In the genomic region with DNA sequence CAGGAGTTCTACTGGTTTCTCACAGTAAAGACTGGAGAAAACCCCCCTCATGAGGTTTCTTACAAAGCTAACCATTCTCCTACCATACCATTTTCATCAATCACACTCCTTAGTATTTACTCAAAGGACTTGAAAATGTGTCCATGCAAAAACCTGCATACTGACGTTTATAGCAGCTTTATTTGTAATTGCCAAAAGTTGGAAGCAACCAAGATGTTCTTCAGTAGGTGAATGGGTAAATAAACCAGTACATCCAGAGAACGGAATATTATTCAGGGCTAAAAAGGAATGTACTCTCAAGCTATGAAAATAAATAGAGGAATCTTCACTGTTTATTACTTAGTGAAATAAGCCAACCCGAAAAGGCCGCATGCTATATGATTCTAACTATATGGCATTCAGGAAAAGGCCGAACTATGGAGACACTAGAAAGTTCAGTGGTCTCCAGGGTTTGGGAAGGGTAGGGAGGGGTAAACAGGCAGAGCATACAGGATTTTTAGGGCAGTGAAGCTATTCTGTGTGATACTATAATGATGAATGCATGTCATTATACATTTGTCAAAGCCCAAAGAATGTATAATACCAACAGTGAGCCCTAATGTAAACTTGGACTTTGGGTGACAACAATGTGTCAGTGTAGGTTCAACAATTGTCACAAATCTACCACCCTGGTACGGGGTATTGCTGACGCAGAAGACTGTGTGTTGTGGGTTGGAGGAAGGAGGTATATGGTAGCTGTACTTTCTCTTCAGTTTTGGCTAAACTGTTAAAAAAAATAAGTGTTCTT, we compare ENCODE assay signal across 1 cellular context.
A peak's percentile ranks its signal among the peaks of the same experiment; 100 is the strongest.
TF ChIP-seq lines count a peak whose summit lies in the region.

No MANE protein-coding gene starts in this region.

TF ChIP-seq in HepG2, 621 proteins besides CTCF, POLR2A, EP300 and RAD21 (continued from another document and continues in another):
- TF ChIP-seq, protein P1, sequence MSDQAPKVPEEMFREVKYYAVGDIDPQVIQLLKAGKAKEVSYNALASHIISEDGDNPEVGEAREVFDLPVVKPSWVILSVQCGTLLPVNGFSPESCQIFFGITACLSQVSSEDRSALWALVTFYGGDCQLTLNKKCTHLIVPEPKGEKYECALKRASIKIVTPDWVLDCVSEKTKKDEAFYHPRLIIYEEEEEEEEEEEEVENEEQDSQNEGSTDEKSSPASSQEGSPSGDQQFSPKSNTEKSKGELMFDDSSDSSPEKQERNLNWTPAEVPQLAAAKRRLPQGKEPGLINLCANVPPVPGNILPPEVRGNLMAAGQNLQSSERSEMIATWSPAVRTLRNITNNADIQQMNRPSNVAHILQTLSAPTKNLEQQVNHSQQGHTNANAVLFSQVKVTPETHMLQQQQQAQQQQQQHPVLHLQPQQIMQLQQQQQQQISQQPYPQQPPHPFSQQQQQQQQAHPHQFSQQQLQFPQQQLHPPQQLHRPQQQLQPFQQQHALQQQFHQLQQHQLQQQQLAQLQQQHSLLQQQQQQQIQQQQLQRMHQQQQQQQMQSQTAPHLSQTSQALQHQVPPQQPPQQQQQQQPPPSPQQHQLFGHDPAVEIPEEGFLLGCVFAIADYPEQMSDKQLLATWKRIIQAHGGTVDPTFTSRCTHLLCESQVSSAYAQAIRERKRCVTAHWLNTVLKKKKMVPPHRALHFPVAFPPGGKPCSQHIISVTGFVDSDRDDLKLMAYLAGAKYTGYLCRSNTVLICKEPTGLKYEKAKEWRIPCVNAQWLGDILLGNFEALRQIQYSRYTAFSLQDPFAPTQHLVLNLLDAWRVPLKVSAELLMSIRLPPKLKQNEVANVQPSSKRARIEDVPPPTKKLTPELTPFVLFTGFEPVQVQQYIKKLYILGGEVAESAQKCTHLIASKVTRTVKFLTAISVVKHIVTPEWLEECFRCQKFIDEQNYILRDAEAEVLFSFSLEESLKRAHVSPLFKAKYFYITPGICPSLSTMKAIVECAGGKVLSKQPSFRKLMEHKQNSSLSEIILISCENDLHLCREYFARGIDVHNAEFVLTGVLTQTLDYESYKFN (CRISPR knock-in tag; conservative IDR thresholded peaks at IDR 0.05), result peak; percentile 76
- TF ChIP-seq ZNF430 (CRISPR knock-in tag; IDR thresholded peaks at IDR 0.05) (no peak), ZMAT3 (CRISPR knock-in tag; conservative IDR thresholded peaks at IDR 0.05) (no peak), ZNF589 (CRISPR knock-in tag; conservative IDR thresholded peaks at IDR 0.05) (no peak), ZNF337 (CRISPR knock-in tag; IDR thresholded peaks at IDR 0.05; ENCODE audit: borderline replicate concordance, low read depth) (0 out of 2 replicates have a peak, but pooled peaks have one; percentile 41), RXRA (CRISPR knock-in tag; IDR thresholded peaks at IDR 0.05) (no peak), NPAS2 (CRISPR knock-in tag; IDR thresholded peaks at IDR 0.05; ENCODE audit: borderline replicate concordance) (no peak), ZFP36L1 (CRISPR knock-in tag; IDR thresholded peaks at IDR 0.05) (no peak), HNF4G (IDR thresholded peaks at IDR 0.05; ENCODE audit: borderline replicate concordance, low read depth, low read length) (peak; percentile 83), HNF4G (CRISPR knock-in tag; IDR thresholded peaks at IDR 0.05; ENCODE audit: borderline replicate concordance, low read depth) (no peak), ARHGAP35 (CRISPR knock-in tag; IDR thresholded peaks at IDR 0.05; ENCODE audit: borderline replicate concordance) (no peak), TBX2 (CRISPR knock-in tag; IDR thresholded peaks at IDR 0.05; ENCODE audit: borderline replicate concordance) (peak; percentile 57; the same call in 1 of the 2 replicates), GATAD2A (CRISPR knock-in tag; IDR thresholded peaks at IDR 0.05) (peak; percentile 52; the same call in 1 of the 2 replicates), NCOR1 (IDR thresholded peaks at IDR 0.05; ENCODE audit: borderline replicate concordance, low read length) (peak; percentile 45; the same call in 1 of the 2 replicates), KAT7 (CRISPR knock-in tag; IDR thresholded peaks at IDR 0.05; ENCODE audit: borderline replicate concordance) (no peak), HNF4A (CRISPR knock-in tag; IDR thresholded peaks at IDR 0.05) (peak; percentile 90), HMG20A (CRISPR knock-in tag; IDR thresholded peaks at IDR 0.05; ENCODE audit: borderline replicate concordance) (peak; percentile 70; the same call in 1 of the 2 replicates), ZSCAN25 (CRISPR knock-in tag; IDR thresholded peaks at IDR 0.05) (no peak), ARNTL (CRISPR knock-in tag; IDR thresholded peaks at IDR 0.05) (no peak), ZNF230 (CRISPR knock-in tag; IDR thresholded peaks at IDR 0.05) (no peak), ZNF460 (CRISPR knock-in tag; IDR thresholded peaks at IDR 0.05; ENCODE audit: borderline replicate concordance) (no peak), BCL6 (CRISPR knock-in tag; IDR thresholded peaks at IDR 0.05) (peak; percentile 48), ZNF605 (CRISPR knock-in tag; IDR thresholded peaks at IDR 0.05) (no peak), RARA (CRISPR knock-in tag; IDR thresholded peaks at IDR 0.05) (no peak), AKAP8 (CRISPR knock-in tag; IDR thresholded peaks at IDR 0.05) (no peak), BRD4 (CRISPR knock-in tag; IDR thresholded peaks at IDR 0.05) (no peak), CC2D1A (CRISPR knock-in tag; IDR thresholded peaks at IDR 0.05) (no peak), ZNF207 (IDR thresholded peaks at IDR 0.05; ENCODE audit: borderline replicate concordance) (no peak)
- TF ChIP-seq, protein P2, sequence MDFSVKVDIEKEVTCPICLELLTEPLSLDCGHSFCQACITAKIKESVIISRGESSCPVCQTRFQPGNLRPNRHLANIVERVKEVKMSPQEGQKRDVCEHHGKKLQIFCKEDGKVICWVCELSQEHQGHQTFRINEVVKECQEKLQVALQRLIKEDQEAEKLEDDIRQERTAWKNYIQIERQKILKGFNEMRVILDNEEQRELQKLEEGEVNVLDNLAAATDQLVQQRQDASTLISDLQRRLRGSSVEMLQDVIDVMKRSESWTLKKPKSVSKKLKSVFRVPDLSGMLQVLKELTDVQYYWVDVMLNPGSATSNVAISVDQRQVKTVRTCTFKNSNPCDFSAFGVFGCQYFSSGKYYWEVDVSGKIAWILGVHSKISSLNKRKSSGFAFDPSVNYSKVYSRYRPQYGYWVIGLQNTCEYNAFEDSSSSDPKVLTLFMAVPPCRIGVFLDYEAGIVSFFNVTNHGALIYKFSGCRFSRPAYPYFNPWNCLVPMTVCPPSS (IDR thresholded peaks at IDR 0.05), result no peak
- TF ChIP-seq, protein P3, sequence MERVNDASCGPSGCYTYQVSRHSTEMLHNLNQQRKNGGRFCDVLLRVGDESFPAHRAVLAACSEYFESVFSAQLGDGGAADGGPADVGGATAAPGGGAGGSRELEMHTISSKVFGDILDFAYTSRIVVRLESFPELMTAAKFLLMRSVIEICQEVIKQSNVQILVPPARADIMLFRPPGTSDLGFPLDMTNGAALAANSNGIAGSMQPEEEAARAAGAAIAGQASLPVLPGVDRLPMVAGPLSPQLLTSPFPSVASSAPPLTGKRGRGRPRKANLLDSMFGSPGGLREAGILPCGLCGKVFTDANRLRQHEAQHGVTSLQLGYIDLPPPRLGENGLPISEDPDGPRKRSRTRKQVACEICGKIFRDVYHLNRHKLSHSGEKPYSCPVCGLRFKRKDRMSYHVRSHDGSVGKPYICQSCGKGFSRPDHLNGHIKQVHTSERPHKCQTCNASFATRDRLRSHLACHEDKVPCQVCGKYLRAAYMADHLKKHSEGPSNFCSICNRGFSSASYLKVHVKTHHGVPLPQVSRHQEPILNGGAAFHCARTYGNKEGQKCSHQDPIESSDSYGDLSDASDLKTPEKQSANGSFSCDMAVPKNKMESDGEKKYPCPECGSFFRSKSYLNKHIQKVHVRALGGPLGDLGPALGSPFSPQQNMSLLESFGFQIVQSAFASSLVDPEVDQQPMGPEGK (CRISPR knock-in tag; IDR thresholded peaks at IDR 0.05), result 0 out of 2 replicates have a peak, but pooled peaks have one; percentile 19
- TF ChIP-seq, protein P4, sequence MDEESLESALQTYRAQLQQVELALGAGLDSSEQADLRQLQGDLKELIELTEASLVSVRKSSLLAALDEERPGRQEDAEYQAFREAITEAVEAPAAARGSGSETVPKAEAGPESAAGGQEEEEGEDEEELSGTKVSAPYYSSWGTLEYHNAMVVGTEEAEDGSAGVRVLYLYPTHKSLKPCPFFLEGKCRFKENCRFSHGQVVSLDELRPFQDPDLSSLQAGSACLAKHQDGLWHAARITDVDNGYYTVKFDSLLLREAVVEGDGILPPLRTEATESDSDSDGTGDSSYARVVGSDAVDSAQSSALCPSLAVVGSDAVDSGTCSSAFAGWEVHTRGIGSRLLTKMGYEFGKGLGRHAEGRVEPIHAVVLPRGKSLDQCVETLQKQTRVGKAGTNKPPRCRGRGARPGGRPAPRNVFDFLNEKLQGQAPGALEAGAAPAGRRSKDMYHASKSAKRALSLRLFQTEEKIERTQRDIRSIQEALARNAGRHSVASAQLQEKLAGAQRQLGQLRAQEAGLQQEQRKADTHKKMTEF (CRISPR knock-in tag; IDR thresholded peaks at IDR 0.05), result peak; percentile 42; the same call in 1 of the 2 replicates
- TF ChIP-seq, protein P5, sequence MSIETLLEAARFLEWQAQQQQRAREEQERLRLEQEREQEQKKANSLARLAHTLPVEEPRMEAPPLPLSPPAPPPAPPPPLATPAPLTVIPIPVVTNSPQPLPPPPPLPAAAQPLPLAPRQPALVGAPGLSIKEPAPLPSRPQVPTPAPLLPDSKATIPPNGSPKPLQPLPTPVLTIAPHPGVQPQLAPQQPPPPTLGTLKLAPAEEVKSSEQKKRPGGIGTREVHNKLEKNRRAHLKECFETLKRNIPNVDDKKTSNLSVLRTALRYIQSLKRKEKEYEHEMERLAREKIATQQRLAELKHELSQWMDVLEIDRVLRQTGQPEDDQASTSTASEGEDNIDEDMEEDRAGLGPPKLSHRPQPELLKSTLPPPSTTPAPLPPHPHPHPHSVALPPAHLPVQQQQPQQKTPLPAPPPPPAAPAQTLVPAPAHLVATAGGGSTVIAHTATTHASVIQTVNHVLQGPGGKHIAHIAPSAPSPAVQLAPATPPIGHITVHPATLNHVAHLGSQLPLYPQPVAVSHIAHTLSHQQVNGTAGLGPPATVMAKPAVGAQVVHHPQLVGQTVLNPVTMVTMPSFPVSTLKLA (IDR thresholded peaks at IDR 0.05), result peak; percentile 9; the same call in 1 of the 2 replicates
- TF ChIP-seq, protein P6, sequence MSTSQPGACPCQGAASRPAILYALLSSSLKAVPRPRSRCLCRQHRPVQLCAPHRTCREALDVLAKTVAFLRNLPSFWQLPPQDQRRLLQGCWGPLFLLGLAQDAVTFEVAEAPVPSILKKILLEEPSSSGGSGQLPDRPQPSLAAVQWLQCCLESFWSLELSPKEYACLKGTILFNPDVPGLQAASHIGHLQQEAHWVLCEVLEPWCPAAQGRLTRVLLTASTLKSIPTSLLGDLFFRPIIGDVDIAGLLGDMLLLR (CRISPR knock-in tag; IDR thresholded peaks at IDR 0.05), result no peak
- TF ChIP-seq, protein P7, sequence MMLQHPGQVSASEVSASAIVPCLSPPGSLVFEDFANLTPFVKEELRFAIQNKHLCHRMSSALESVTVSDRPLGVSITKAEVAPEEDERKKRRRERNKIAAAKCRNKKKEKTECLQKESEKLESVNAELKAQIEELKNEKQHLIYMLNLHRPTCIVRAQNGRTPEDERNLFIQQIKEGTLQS (CRISPR knock-in tag; IDR thresholded peaks at IDR 0.05), result 0 out of 2 replicates have a peak, but pooled peaks have one; percentile 26
- TF ChIP-seq, protein P8, sequence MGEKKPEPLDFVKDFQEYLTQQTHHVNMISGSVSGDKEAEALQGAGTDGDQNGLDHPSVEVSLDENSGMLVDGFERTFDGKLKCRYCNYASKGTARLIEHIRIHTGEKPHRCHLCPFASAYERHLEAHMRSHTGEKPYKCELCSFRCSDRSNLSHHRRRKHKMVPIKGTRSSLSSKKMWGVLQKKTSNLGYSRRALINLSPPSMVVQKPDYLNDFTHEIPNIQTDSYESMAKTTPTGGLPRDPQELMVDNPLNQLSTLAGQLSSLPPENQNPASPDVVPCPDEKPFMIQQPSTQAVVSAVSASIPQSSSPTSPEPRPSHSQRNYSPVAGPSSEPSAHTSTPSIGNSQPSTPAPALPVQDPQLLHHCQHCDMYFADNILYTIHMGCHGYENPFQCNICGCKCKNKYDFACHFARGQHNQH (CRISPR knock-in tag; IDR thresholded peaks at IDR 0.05), result peak; percentile 100
- TF ChIP-seq, protein P9, sequence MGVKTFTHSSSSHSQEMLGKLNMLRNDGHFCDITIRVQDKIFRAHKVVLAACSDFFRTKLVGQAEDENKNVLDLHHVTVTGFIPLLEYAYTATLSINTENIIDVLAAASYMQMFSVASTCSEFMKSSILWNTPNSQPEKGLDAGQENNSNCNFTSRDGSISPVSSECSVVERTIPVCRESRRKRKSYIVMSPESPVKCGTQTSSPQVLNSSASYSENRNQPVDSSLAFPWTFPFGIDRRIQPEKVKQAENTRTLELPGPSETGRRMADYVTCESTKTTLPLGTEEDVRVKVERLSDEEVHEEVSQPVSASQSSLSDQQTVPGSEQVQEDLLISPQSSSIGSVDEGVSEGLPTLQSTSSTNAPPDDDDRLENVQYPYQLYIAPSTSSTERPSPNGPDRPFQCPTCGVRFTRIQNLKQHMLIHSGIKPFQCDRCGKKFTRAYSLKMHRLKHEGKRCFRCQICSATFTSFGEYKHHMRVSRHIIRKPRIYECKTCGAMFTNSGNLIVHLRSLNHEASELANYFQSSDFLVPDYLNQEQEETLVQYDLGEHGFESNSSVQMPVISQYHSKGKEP (CRISPR knock-in tag; IDR thresholded peaks at IDR 0.05), result no peak
- TF ChIP-seq, protein P10, sequence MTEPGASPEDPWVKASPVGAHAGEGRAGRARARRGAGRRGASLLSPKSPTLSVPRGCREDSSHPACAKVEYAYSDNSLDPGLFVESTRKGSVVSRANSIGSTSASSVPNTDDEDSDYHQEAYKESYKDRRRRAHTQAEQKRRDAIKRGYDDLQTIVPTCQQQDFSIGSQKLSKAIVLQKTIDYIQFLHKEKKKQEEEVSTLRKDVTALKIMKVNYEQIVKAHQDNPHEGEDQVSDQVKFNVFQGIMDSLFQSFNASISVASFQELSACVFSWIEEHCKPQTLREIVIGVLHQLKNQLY (CRISPR knock-in tag; IDR thresholded peaks at IDR 0.05), result peak; percentile 16; the same call in 1 of the 2 replicates
